Comparison of ENCODE assay signal across 1 cellular context in the genomic region with DNA sequence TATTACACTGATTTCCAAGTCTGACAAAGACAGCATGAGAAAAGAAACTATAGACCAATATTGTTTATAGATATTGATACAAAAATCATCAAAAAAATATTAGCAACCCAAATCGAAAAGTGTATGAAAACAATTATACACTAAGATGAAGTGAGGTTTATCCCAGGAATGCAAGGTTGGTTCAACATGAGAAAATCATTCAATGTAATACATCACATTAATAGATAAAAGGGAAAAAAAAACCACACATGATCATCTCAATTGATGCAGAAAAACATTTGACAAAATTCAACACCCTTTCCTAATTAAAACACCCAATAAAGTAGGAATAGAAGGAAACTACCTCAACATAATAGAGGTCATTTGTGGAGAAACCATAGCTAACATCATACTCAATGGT.
TF ChIP-seq lines count a peak whose summit lies in the region.

No MANE protein-coding gene starts in this region.

TF ChIP-seq in K562, 482 proteins besides CTCF, POLR2A, EP300 and RAD21 (continued from another document):
- no peak for TF ChIP-seq SMARCA5 (IDR thresholded peaks at IDR 0.05)
- TF ChIP-seq CBX3 (IDR thresholded peaks at IDR 0.05; ENCODE audit: borderline replicate concordance in 1 of 2, low read length in 2 of 2): peak in 1 of 2 experiments; percentile 59; a peak in 2 of 3 replicates
